Comparison of ENCODE assay signal across 28 cellular contexts in the genomic region with DNA sequence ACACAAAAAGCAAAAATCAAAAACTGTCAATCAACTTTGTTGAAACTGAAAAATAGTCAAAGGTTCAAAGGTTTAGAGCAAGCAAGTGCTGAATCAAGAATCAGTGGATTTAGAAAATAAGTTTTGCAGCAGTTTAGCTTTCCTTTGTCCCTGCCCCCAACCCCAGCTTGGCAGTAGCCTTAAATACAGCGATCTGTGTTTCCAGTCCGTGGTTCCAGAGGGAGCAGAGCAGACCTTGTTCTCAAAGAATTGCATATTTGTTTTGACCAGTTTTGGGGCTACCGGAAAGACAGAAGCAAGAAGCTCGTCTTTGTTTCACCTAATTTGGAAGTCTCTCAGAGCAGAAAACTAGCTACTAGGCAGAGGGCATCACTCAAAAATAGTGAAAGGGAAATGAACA. TPM values are rescaled to one million over a fixed set of nuclear protein-coding genes. Genes with fewer than 3 reads are reported as not detected.
"Had no signal": no experiment of that assay in that cellular context is flagged by ENCODE, and none has a peak within 500 bp of the region (broad histone marks: within the 10 kb centered on the region; RNA-seq: fewer than 3 reads in every experiment).

No MANE protein-coding gene starts in this region.

- H3K27me3 Mint-ChIP-seq: activated B cell treated with CpG ODN at 0.5 μM for 24 hours; activated CD4-positive, alpha-beta T cell treated with anti-CD3 and anti-CD28 coated beads for 36 hours; activated naive CD8-positive, alpha-beta T cell treated with anti-CD3 and anti-CD28 coated beads, Interleukin-2, amount 10 ng/mL, durations not matched to agents 7 days and 5 days; memory B cell; stimulated activated naive CD8-positive, alpha-beta T cell treated with anti-CD3 and anti-CD28 coated beads, Interleukin-15, amount 100 ng/mL, for 72 hours had no signal

- H3K36me3 ChIP-seq: right atrium auricular region, tibial artery had no signal

- H3K9me3 ChIP-seq: psoas muscle, right atrium auricular region, tibial artery had no signal

- H3K4me3 ChIP-seq: psoas muscle, right atrium auricular region, tibial artery had no signal

- ATAC-seq: activated CD4-positive, alpha-beta T cell treated with anti-CD3 and anti-CD28 coated beads for 36 hours; left ventricle myocardium superior; psoas muscle; stimulated activated naive CD8-positive, alpha-beta T cell treated with anti-CD3 and anti-CD28 coated beads, Interleukin-15, amount 100 ng/mL, for 72 hours had no signal

- H3K27ac Mint-ChIP-seq: activated B cell treated with CpG ODN at 0.5 μM for 24 hours; activated CD4-positive, alpha-beta T cell treated with anti-CD3 and anti-CD28 coated beads for 36 hours; activated naive CD4-positive, alpha-beta T cell treated with anti-CD3 and anti-CD28 coated beads for 36 hours; activated naive CD8-positive, alpha-beta T cell treated with anti-CD3 and anti-CD28 coated beads, Interleukin-2, amount 10 ng/mL, durations not matched to agents 7 days and 5 days; memory B cell; nephron progenitor cell; stimulated activated naive CD8-positive, alpha-beta T cell treated with anti-CD3 and anti-CD28 coated beads, Interleukin-15, amount 100 ng/mL, for 72 hours had no signal

- H3K4me1 ChIP-seq: psoas muscle, right atrium auricular region had no signal

- H3K4me3 Mint-ChIP-seq: activated B cell treated with CpG ODN at 0.5 μM for 24 hours; activated CD4-positive, alpha-beta T cell treated with anti-CD3 and anti-CD28 coated beads for 36 hours; activated naive CD4-positive, alpha-beta T cell treated with anti-CD3 and anti-CD28 coated beads for 36 hours; activated naive CD8-positive, alpha-beta T cell treated with anti-CD3 and anti-CD28 coated beads, Interleukin-2, amount 10 ng/mL, durations not matched to agents 7 days and 5 days; memory B cell; nephron progenitor cell; stimulated activated naive CD8-positive, alpha-beta T cell treated with anti-CD3 and anti-CD28 coated beads, Interleukin-15, amount 100 ng/mL, for 72 hours had no signal

- H3K36me3 Mint-ChIP-seq: activated naive CD8-positive, alpha-beta T cell treated with anti-CD3 and anti-CD28 coated beads, Interleukin-2, amount 10 ng/mL, durations not matched to agents 7 days and 5 days; memory B cell had no signal

- H3K27ac ChIP-seq: psoas muscle, right atrium auricular region had no signal

- H3K4me1 Mint-ChIP-seq: activated B cell treated with CpG ODN at 0.5 μM for 24 hours; activated CD4-positive, alpha-beta T cell treated with anti-CD3 and anti-CD28 coated beads for 36 hours; activated naive CD8-positive, alpha-beta T cell treated with anti-CD3 and anti-CD28 coated beads, Interleukin-2, amount 10 ng/mL, durations not matched to agents 7 days and 5 days; memory B cell; stimulated activated naive CD8-positive, alpha-beta T cell treated with anti-CD3 and anti-CD28 coated beads, Interleukin-15, amount 100 ng/mL, for 72 hours had no signal

- DNase-seq: activated B cell treated with CpG ODN at 0.5 μM for 24 hours; activated CD4-positive, alpha-beta T cell treated with anti-CD3 and anti-CD28 coated beads for 36 hours; activated CD4-positive, alpha-beta T cell treated with anti-CD3 and anti-CD28 coated beads, Interleukin-2, amount 50 U/mL, for 4 hours; activated naive CD4-positive, alpha-beta T cell treated with anti-CD3 and anti-CD28 coated beads for 36 hours; activated naive CD8-positive, alpha-beta T cell treated with anti-CD3 and anti-CD28 coated beads, Interleukin-2, amount 10 ng/mL, durations not matched to agents 7 days and 5 days; activated T-cell treated with anti-CD3 and anti-CD28 coated beads, Interleukin-2, amount 50 U/mL, for 48 hours; amniotic stem cell; dermis blood vessel endothelial cell; effector CD8-positive, alpha-beta T cell; erythroblast; foreskin fibroblast; kidney; left ventricle myocardium superior; nephron progenitor cell; psoas muscle; stimulated activated CD4-positive, alpha-beta T cell treated with anti-CD3 and anti-CD28 coated beads, Interleukin-1b, Interleukin-23, amount 100 ng/mL, for 48 hours; stimulated activated naive CD8-positive, alpha-beta T cell treated with anti-CD3 and anti-CD28 coated beads, Interleukin-15, amount 100 ng/mL, for 72 hours; T1000; tibial artery had no signal

- H3K9me3 Mint-ChIP-seq: activated B cell treated with CpG ODN at 0.5 μM for 24 hours; activated naive CD8-positive, alpha-beta T cell treated with anti-CD3 and anti-CD28 coated beads, Interleukin-2, amount 10 ng/mL, durations not matched to agents 7 days and 5 days; nephron progenitor cell had no signal

- H3K27me3 ChIP-seq: right atrium auricular region, tibial artery had no signal

- FAIRE-seq: kidney had no signal

RNA-seq across cellular contexts. Expression of a gene that starts 57.2 kb away (rescaled TPM):
- total RNA-seq: activated B cell treated with CpG ODN at 0.5 μM for 24 hours; activated CD4-positive, alpha-beta T cell treated with anti-CD3 and anti-CD28 coated beads for 36 hours; activated naive CD4-positive, alpha-beta T cell treated with anti-CD3 and anti-CD28 coated beads for 36 hours; activated naive CD8-positive, alpha-beta T cell treated with anti-CD3 and anti-CD28 coated beads, Interleukin-2, amount 10 ng/mL, durations not matched to agents 7 days and 5 days; cardiac septum; dermis blood vessel endothelial cell; fibroblast of lung; kidney; left ventricle myocardium superior; mononuclear cell; osteoblast; psoas muscle; right atrium auricular region; skeletal muscle tissue; T-helper 1 cell treated with Interleukin-12 subunit alpha and Interleukin-12 subunit beta and Interleukin-4 antibody, amounts not matched to agents 30 ng/mL and 1 ng/mL, for 36 hours; urinary bladder had no signal
- polyA plus RNA-seq: fibroblast of lung, psoas muscle, urinary bladder had no signal
